ENCODE assay signal across 9 cellular contexts in the genomic region with DNA sequence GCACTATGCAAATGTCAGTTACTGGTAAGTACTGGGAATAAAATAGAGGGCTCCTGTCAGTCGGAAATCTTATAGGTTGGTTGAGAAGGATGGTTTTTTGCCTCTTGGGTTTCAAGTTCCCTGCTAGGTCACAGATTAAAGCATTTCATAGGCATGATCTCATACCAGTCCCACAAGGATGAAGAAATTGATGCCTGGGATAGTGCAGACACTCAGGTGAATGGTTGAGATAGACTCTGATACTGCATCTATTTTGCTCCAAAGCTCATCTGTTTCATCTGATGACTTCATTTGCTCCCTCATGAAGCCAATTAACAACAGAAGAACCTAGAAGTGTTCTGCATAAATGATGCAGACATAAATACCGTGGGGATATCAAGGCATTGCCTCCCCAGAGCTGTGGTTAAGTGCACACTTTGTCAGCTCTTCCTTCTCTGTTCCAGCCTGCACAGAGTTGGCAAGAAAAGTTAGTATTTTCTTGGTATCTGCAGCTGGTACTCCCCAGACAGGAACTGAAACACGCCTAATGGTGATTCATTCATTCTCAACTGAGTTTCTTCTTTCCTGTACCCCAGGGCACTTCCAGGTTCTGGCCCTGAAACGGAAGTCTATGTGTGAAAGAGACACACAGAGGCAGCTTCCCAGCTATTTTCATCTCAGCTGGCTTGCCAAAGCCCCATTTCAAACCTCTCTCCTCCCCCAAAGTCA.
DNase-seq lines count a peak whose midpoint lies in the region; ATAC-seq and TF ChIP-seq lines count a peak whose summit lies in the region.
"Had no signal": no experiment of that assay in that cellular context is flagged by ENCODE, and none has a peak within 500 bp of the region (broad histone marks: within the 10 kb centered on the region; RNA-seq: fewer than 3 reads in every experiment).

No MANE protein-coding gene starts in this region.

- CTCF ChIA-PET in CD8-positive, alpha-beta T cell (lab: Charles Lee) = interaction anchor here (1.4 kb wide), 1 partner anchor 12 kb away, joined by 4 read pairs; no protein-coding TSS in a partner anchor

- H3K4me3 Mint-ChIP-seq in CD8-positive, alpha-beta T cell = no peak overlapping the region
- H3K4me3 Mint-ChIP-seq in activated T-helper 1 cell treated with anti-CD3 and anti-CD28 coated beads, Interleukin-12 subunit alpha, Interleukin-12 subunit beta, Interleukin-2, Interleukin-4 antibody, amounts not matched to agents 30 ng/mL and 10 ng/mL and 1 ng/mL, durations not matched to agents 14 hours and 24 hours and 36 hours = no peak overlapping the region

- POLR2A ChIA-PET in CD8-positive, alpha-beta T cell (lab: Charles Lee) = no interaction called here

- DNase-seq in SKM-1 treated with dmso at 0.1 percent for 144 hours (lab: John Stamatoyannopoulos, UW; ENCODE audit: unreplicated experiment) = peak; percentile 83
- DNase-seq in putamen (ENCODE audit: low spot score) = peak; percentile 43
- no peak for DNase-seq in CD8-positive, alpha-beta T cell
- DNase-seq in activated T-helper 1 cell treated with anti-CD3 and anti-CD28 coated beads, Interleukin-12 subunit alpha, Interleukin-12 subunit beta, Interleukin-2, Interleukin-4 antibody, amounts not matched to agents 30 ng/mL and 10 ng/mL and 1 ng/mL, durations not matched to agents 14 hours and 24 hours and 36 hours (ENCODE audit: low spot score) = no peak
- DNase-seq: NCI-H446 treated with DMSO at 0.1 percent for 48 hours had no signal

- no peaks in the 10 kb centered on the region for H3K4me1 ChIP-seq in CD8-positive, alpha-beta T cell (ENCODE audit: insufficient read depth, low read length)
- H3K4me1 ChIP-seq: heart left ventricle had no signal

- H3K36me3 Mint-ChIP-seq in CD8-positive, alpha-beta T cell = no peaks in the 10 kb centered on the region
- H3K36me3 Mint-ChIP-seq in activated T-helper 1 cell treated with anti-CD3 and anti-CD28 coated beads, Interleukin-12 subunit alpha, Interleukin-12 subunit beta, Interleukin-2, Interleukin-4 antibody, amounts not matched to agents 30 ng/mL and 10 ng/mL and 1 ng/mL, durations not matched to agents 14 hours and 24 hours and 36 hours (ENCODE audit: low read depth) = no peaks in the 10 kb centered on the region

- H3K4me1 Mint-ChIP-seq in CD8-positive, alpha-beta T cell (ENCODE audit: low read depth) = no peaks in the 10 kb centered on the region
- no peaks in the 10 kb centered on the region for H3K4me1 Mint-ChIP-seq in activated T-helper 1 cell treated with anti-CD3 and anti-CD28 coated beads, Interleukin-12 subunit alpha, Interleukin-12 subunit beta, Interleukin-2, Interleukin-4 antibody, amounts not matched to agents 30 ng/mL and 10 ng/mL and 1 ng/mL, durations not matched to agents 14 hours and 24 hours and 36 hours (ENCODE audit: low read depth)

- no peak overlapping the region for H3K27ac Mint-ChIP-seq in CD8-positive, alpha-beta T cell
- no peak overlapping the region for H3K27ac Mint-ChIP-seq in activated T-helper 1 cell treated with anti-CD3 and anti-CD28 coated beads, Interleukin-12 subunit alpha, Interleukin-12 subunit beta, Interleukin-2, Interleukin-4 antibody, amounts not matched to agents 30 ng/mL and 10 ng/mL and 1 ng/mL, durations not matched to agents 14 hours and 24 hours and 36 hours

- no peaks in the 10 kb centered on the region for H3K27me3 Mint-ChIP-seq in CD8-positive, alpha-beta T cell (ENCODE audit: low read depth)
- no peaks in the 10 kb centered on the region for H3K27me3 Mint-ChIP-seq in activated T-helper 1 cell treated with anti-CD3 and anti-CD28 coated beads, Interleukin-12 subunit alpha, Interleukin-12 subunit beta, Interleukin-2, Interleukin-4 antibody, amounts not matched to agents 30 ng/mL and 10 ng/mL and 1 ng/mL, durations not matched to agents 14 hours and 24 hours and 36 hours (ENCODE audit: insufficient read depth)

- peaks cover 4% of the 10 kb centered on the region for H3K9me3 Mint-ChIP-seq in CD8-positive, alpha-beta T cell
- peaks cover 27% of the 10 kb centered on the region for H3K9me3 Mint-ChIP-seq in activated T-helper 1 cell treated with anti-CD3 and anti-CD28 coated beads, Interleukin-12 subunit alpha, Interleukin-12 subunit beta, Interleukin-2, Interleukin-4 antibody, amounts not matched to agents 30 ng/mL and 10 ng/mL and 1 ng/mL, durations not matched to agents 14 hours and 24 hours and 36 hours

- TF ChIP-seq CTCF in CD8-positive, alpha-beta T cell (IDR thresholded peaks at IDR 0.05) = no peak

- no peak overlapping the region for H3K4me3 ChIP-seq in CD8-positive, alpha-beta T cell (ENCODE audit: low read depth, low read length)
- H3K4me3 ChIP-seq: heart left ventricle had no signal

- no peaks in the 10 kb centered on the region for H3K27me3 ChIP-seq in CD8-positive, alpha-beta T cell (ENCODE audit: insufficient read depth, low read length)

- H3K9me3 ChIP-seq in CD8-positive, alpha-beta T cell (ENCODE audit: low read length) = no peaks in the 10 kb centered on the region
- H3K9me3 ChIP-seq: heart left ventricle had no signal

- H3K27ac ChIP-seq in CD8-positive, alpha-beta T cell (ENCODE audit: low read depth, low read length) = no peak overlapping the region
- H3K27ac ChIP-seq: heart left ventricle had no signal

- intact Hi-C loops in CD8-positive, alpha-beta T cell (cut with DNase I, micrococcal nuclease) = no loop called here
- intact Hi-C loops in activated T-helper 1 cell treated with anti-CD3 and anti-CD28 coated beads, Interleukin-12 subunit alpha, Interleukin-12 subunit beta, Interleukin-2, Interleukin-4 antibody, amounts not matched to agents 30 ng/mL and 10 ng/mL and 1 ng/mL, durations not matched to agents 14 hours and 24 hours and 36 hours (cut with micrococcal nuclease) = no loop called here

- H3K36me3 ChIP-seq in CD8-positive, alpha-beta T cell (ENCODE audit: insufficient read depth, low read length) = no peaks in the 10 kb centered on the region
- H3K36me3 ChIP-seq: heart left ventricle had no signal

- ATAC-seq in GM18907 (IDR thresholded peaks at IDR 0.05; ENCODE audit: unreplicated experiment) = peak; percentile 87
- ATAC-seq in HG03103 (IDR thresholded peaks at IDR 0.05; ENCODE audit: low read depth, unreplicated experiment) = peak; percentile 48
- ATAC-seq in CD8-positive, alpha-beta T cell = no peak
- ATAC-seq in activated CD4-positive, CD25-positive, alpha-beta regulatory T cell treated with anti-CD3 and anti-CD28 coated beads, Interleukin-2, amount 50 U/mL, for 24 hours = no peak

Comparison
In these comparisons a context has a peak if more than half of its experiments do, and no peak if none do; other contexts are left out.
1. ATAC-seq: peak in GM18907 (single experiment) and HG03103 (single experiment); none in CD8-positive, alpha-beta T cell (single experiment) and activated CD4-positive, CD25-positive, alpha-beta regulatory T cell treated with anti-CD3 and anti-CD28 coated beads, Interleukin-2, amount 50 U/mL, for 24 hours (0 of 2).
2. DNase-seq: peak in SKM-1 treated with dmso at 0.1 percent for 144 hours (single experiment) and putamen (single experiment); none in CD8-positive, alpha-beta T cell (0 of 7) and activated T-helper 1 cell treated with anti-CD3 and anti-CD28 coated beads, Interleukin-12 subunit alpha, Interleukin-12 subunit beta, Interleukin-2, Interleukin-4 antibody, amounts not matched to agents 30 ng/mL and 10 ng/mL and 1 ng/mL, durations not matched to agents 14 hours and 24 hours and 36 hours (single experiment).